13 cellular contexts compared by ENCODE assay signal in genomic region chr2:44884231-44884630, GRCh38. TPM values are rescaled to one million over a fixed set of nuclear protein-coding genes. Genes with fewer than 3 reads are reported as not detected.
"Had no signal": no experiment of that assay in that cellular context is flagged by ENCODE, and none has a peak within 500 bp of the region (broad histone marks: within the 10 kb centered on the region; RNA-seq: fewer than 3 reads in every experiment).

No MANE protein-coding gene starts in this region.

- H3K4me1 Mint-ChIP-seq: IgD-negative memory B cell had no signal

- FAIRE-seq: HepG2, HTR-8/SVneo, K562 had no signal

- H3K9me3 Mint-ChIP-seq: IgD-negative memory B cell had no signal

- H3K9ac ChIP-seq: KMS-11 had no signal

- H3K4me2 ChIP-seq: KMS-11 had no signal

- H3K4me3 ChIP-seq: K562 had no signal

- H3K4me3 Mint-ChIP-seq: IgD-negative memory B cell had no signal

- DNase-seq: IMR-90, Karpas-422, Kasumi-1, KBM-7, KG1 had no signal

- H3K27ac ChIP-seq: HL-60, KMS-11 had no signal

- ATAC-seq: HepG2, K562 had no signal

- H3K27ac Mint-ChIP-seq: IgD-negative memory B cell had no signal

RNA-seq across cellular contexts. Expression of gene SIX3, which starts 57.3 kb away (rescaled TPM):
- total RNA-seq: HepG2, HT-29, HT1080, IMR-90, K562 had no signal
- polyA plus RNA-seq: HepG2, IgD-negative memory B cell, IMR-90, K562 had no signal
